ENCODE assay signal across 8 cellular contexts in the genomic region with DNA sequence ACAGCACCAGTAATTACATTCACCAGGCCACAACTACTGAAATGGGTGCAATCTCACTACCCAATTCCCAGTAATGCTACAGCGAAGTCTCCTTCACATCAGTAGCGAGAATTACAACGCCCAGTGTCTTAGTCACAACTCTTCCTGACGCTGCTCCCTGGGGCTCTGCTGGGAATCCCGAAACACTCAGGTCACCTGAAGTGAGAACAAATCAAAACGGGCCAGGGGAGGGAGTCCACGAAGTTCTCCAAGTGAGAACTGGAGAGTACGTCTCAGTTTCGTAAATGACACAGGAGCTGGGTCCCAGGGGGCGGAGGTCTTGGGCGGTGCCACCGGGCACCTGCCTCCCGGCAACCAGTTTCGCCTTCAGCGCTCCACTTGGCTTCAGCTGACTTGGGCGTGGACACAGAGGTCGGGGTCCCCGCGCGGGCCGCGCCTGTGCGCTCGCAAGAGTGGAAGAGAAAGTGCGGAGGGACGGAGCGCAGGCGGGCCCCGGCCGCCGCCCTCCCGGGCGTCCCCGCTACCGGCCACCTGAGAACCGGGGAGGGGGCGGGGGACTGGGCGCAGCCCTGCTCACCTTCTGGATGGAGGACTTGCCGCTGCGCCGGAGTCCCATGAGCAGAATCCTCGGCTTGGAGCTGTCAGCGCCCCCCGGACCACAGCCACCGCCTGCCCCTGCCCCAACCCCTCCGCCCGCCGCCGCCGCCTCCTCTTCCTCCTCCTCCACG. TPM values are rescaled to one million over a fixed set of nuclear protein-coding genes. Genes with fewer than 3 reads are reported as not detected.
A peak's percentile ranks its signal among the peaks of the same experiment; 100 is the strongest.
DNase-seq lines count a peak whose midpoint lies in the region; ATAC-seq and TF ChIP-seq lines count a peak whose summit lies in the region.

No MANE protein-coding gene starts in this region.

- H3K27ac Mint-ChIP-seq in activated naive CD8-positive, alpha-beta T cell = peak overlapping the region; percentile 72

- H3K36me3 Mint-ChIP-seq in activated naive CD8-positive, alpha-beta T cell = peaks cover 8% of the 10 kb centered on the region

- intact Hi-C loops in heart left ventricle (cut with DNase I) = loop anchor here in 6 of 10 donors (2.0 to 10.0 kb wide), 6 partner anchors 133 to 233 kb away; partner anchors contain the start of genes AKIRIN1 (in 2 of the 6) and NDUFS5 (in 1 of the 6)
- intact Hi-C loops in uterus (cut with DNase I; ENCODE audit: low total_unique reads) = no loop called here

- H3K4me1 Mint-ChIP-seq in activated naive CD8-positive, alpha-beta T cell (ENCODE audit: low read depth) = peaks cover 65% of the 10 kb centered on the region

- H3K27me3 ChIP-seq in heart left ventricle (no peaks in the 10 kb centered on the region), parathyroid adenoma (ENCODE audit: control insufficient read depth, insufficient read depth, low read length) (no peaks in the 10 kb centered on the region), uterus (no peaks in the 10 kb centered on the region)

- H3K36me3 ChIP-seq in heart left ventricle (peaks cover 0 to 38% (median 28%) of the 10 kb centered on the region in 9 donors), parathyroid adenoma (ENCODE audit: control insufficient read depth, insufficient read depth, low read length) (no peaks in the 10 kb centered on the region), uterus (no peaks in the 10 kb centered on the region)

- H3K4me3 Mint-ChIP-seq in activated naive CD8-positive, alpha-beta T cell = peak overlapping the region; percentile 97

- H3K9me3 ChIP-seq in heart left ventricle (no peaks in the 10 kb centered on the region), parathyroid adenoma (ENCODE audit: control insufficient read depth, low read length) (no peaks in the 10 kb centered on the region), uterus (no peaks in the 10 kb centered on the region)

- peak; percentile 23 for ATAC-seq in GM19351 (IDR thresholded peaks at IDR 0.05; ENCODE audit: unreplicated experiment)
- peak; percentile 35 for ATAC-seq in HG03432 (IDR thresholded peaks at IDR 0.05; ENCODE audit: unreplicated experiment)
- ATAC-seq in heart left ventricle = peak in 3 of 4 donors; percentile 2 to 41 (median 29)

- no peak for TF ChIP-seq CTCF in heart left ventricle (IDR thresholded peaks at IDR 0.05)
- TF ChIP-seq CTCF in parathyroid adenoma (IDR thresholded peaks at IDR 0.05) = no peak
- TF ChIP-seq CTCF in uterus (IDR thresholded peaks at IDR 0.05) = no peak

- no peaks in the 10 kb centered on the region for H3K9me3 Mint-ChIP-seq in activated naive CD8-positive, alpha-beta T cell (ENCODE audit: low read depth)

- WGBS in heart left ventricle, 4 donors = 0% methylated on average over 39 to 51 of the region's 51 CpGs

- DNase-seq in C1 segment of cervical spinal cord (lab: John Stamatoyannopoulos, UW) = peak in 9 of 14 donors; percentile 26 to 72 (median 42)
- DNase-seq in RPMI8226 = peak; percentile 77
- peak; percentile 41 to 77 (median 67) for DNase-seq in heart left ventricle
- DNase-seq in uterus = peak; percentile 30 to 39

- peak overlapping the region; percentile 56 to 96 (median 88) for H3K27ac ChIP-seq in heart left ventricle
- H3K27ac ChIP-seq in parathyroid adenoma = peak overlapping the region; percentile 63
- peak overlapping the region; percentile 83 to 89 for H3K27ac ChIP-seq in uterus

- peak overlapping the region; percentile 49 for H3K4me2 ChIP-seq in parathyroid adenoma (ENCODE audit: low read length)

- H3K79me2 ChIP-seq in parathyroid adenoma = peaks cover 3% of the 10 kb centered on the region

- H3K4me1 ChIP-seq in heart left ventricle (peaks cover 2 to 67% (median 44%) of the 10 kb centered on the region in 12 donors), parathyroid adenoma (no peaks in the 10 kb centered on the region), uterus (peaks cover 0 to 4% of the 10 kb centered on the region in 2 donors)

- H3K4me3 ChIP-seq in heart left ventricle = peak overlapping the region; percentile 81 to 99 (median 92)
- H3K4me3 ChIP-seq in parathyroid adenoma (ENCODE audit: low read depth, low read length) = peak overlapping the region; percentile 53
- H3K4me3 ChIP-seq in uterus = peak overlapping the region; percentile 87 to 99

- TF ChIP-seq POLR2A in heart left ventricle (IDR thresholded peaks at IDR 0.05) = no peak
- TF ChIP-seq POLR2A in uterus (IDR thresholded peaks at IDR 0.05) = no peak

- no peaks in the 10 kb centered on the region for H3K27me3 Mint-ChIP-seq in activated naive CD8-positive, alpha-beta T cell

- peak overlapping the region; percentile 46 for H3K9ac ChIP-seq in parathyroid adenoma

- H2AFZ ChIP-seq in parathyroid adenoma = peak overlapping the region; percentile 75

RNA-seq across cellular contexts. Expression of gene RRAGC, which starts 0.6 kb away (rescaled TPM):
- total RNA-seq in heart left ventricle = 10 to 100 TPM; 14.4 to 32.8 (median 22.3) TPM
- polyA plus RNA-seq in heart left ventricle = 10 to 100 TPM in 1 of 2 donors, 1 to 10 TPM in 1; 8.6 to 30.4 TPM
- total RNA-seq in uterus = 10 to 100 TPM in 3 of 4 donors, 1 to 10 TPM in 1; 7.2 to 29.5 (median 20.4) TPM

RNA-seq across cellular contexts. Expression of gene MYCBP, which starts 14.2 kb away (rescaled TPM):
- total RNA-seq in heart left ventricle = 10 to 100 TPM in 5 of 9 donors, 1 to 10 TPM in 4; 4.8 to 26.2 (median 11.1) TPM
- 10 to 100 TPM in 1 of 2 donors, 1 to 10 TPM in 1; 3.0 to 14.4 TPM for polyA plus RNA-seq in heart left ventricle
- 10 to 100 TPM; 10.7 to 38.7 (median 17.7) TPM for total RNA-seq in uterus

RNA-seq across cellular contexts. Expression of gene GJA9, which starts 22.4 kb away (rescaled TPM):
- total RNA-seq in heart left ventricle (not detected), uterus (not detected)
- under 1 TPM in 1 of 2 donors, not detected in 1; 0.11 TPM for polyA plus RNA-seq in heart left ventricle

Comparison
In these comparisons a context has a peak if more than half of its experiments do, and no peak if none do; other contexts are left out.
1. Peak in every context shown above with its lines: DNase-seq, ATAC-seq, H3K4me3 ChIP-seq and H3K27ac ChIP-seq.